2 cellular contexts compared by ENCODE assay signal in genomic region chr1:37305108-37305507, GRCh38.
TF ChIP-seq lines count a peak whose summit lies in the region.

No MANE protein-coding gene starts in this region.

TF ChIP-seq in H1, 55 proteins besides CTCF, POLR2A, EP300 and RAD21 (continued from another document):
- TF ChIP-seq BACH1 (IDR thresholded peaks at IDR 0.05; ENCODE audit: low read length) (no peak), CTBP2 (IDR thresholded peaks at IDR 0.05; ENCODE audit: borderline replicate concordance, insufficient read depth, insufficient read length, low read length) (no peak), TEAD4 (IDR thresholded peaks at IDR 0.05; ENCODE audit: low read depth, low read length) (no peak), GABPA (IDR thresholded peaks at IDR 0.05; ENCODE audit: borderline replicate concordance, insufficient read depth, low read length) (no peak), TAF1 (IDR thresholded peaks at IDR 0.05; ENCODE audit: low read depth, low read length) (no peak), TBP (IDR thresholded peaks at IDR 0.05; ENCODE audit: low read depth, low read length) (no peak), KDM4A (IDR thresholded peaks at IDR 0.05; ENCODE audit: low read depth, low read length, severe bottlenecking) (no peak), HDAC6 (IDR thresholded peaks at IDR 0.05; ENCODE audit: low read depth, low read length) (no peak), RXRA (IDR thresholded peaks at IDR 0.05; ENCODE audit: insufficient read depth, low read depth, low read length) (no peak)

TF ChIP-seq in SK-N-SH treated with all-trans-retinoic acid at 6 μM for 48 hours, 23 proteins besides CTCF, POLR2A, EP300 and RAD21 (continued from another document):
- TF ChIP-seq PATZ1 (CRISPR knock-in tag; IDR thresholded peaks at IDR 0.05; ENCODE audit: borderline replicate concordance) (no peak), RARB (CRISPR knock-in tag; IDR thresholded peaks at IDR 0.05) (no peak), ZNF70 (CRISPR knock-in tag; IDR thresholded peaks at IDR 0.05) (no peak), ESRRG (CRISPR knock-in tag; IDR thresholded peaks at IDR 0.05) (no peak), ISL1 (CRISPR knock-in tag; IDR thresholded peaks at IDR 0.05) (no peak), TCF4 (CRISPR knock-in tag; IDR thresholded peaks at IDR 0.05; ENCODE audit: borderline replicate concordance) (no peak), ZC3H10 (CRISPR knock-in tag; IDR thresholded peaks at IDR 0.05) (no peak), ARNTL (CRISPR knock-in tag; IDR thresholded peaks at IDR 0.05; ENCODE audit: borderline replicate concordance, low read depth) (no peak), TSHZ2 (CRISPR knock-in tag; IDR thresholded peaks at IDR 0.05) (no peak)
